23 cellular contexts compared by ENCODE assay signal in the genomic region with DNA sequence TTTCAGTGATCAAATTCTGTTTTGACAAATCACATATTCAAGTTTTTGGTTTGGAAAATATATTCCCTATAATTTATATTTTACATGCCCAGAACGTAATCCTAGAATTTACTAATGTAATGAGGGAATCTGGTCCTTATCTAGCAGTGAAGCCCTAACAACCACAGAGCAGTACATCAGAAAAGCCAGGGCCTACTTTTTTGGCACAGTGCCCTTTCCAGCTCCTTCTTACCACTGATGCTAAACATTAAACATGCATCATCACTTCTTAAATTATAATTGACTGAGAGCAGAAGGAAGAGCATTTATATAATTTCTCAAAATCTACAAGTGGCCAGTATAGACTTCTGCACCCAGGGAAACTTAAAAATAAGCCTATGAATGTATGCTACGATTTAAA.
"Had no signal": no experiment of that assay in that cellular context is flagged by ENCODE, and none has a peak within 500 bp of the region (broad histone marks: within the 10 kb centered on the region; RNA-seq: fewer than 3 reads in every experiment).

No MANE protein-coding gene starts in this region.

- ATAC-seq: activated CD8-positive, alpha-beta memory T cell treated with anti-CD3 and anti-CD28 coated beads, Interleukin-2, amount 10 ng/mL, durations not matched to agents 7 days and 5 days; activated CD8-positive, alpha-beta T cell treated with anti-CD3 and anti-CD28 coated beads for 36 hours; foreskin keratinocyte; left lung; natural killer cell; stimulated activated naive B cell treated with anti-CD40 and anti-IgM and Interleukin-4, amounts not matched to agents 10 μg/mL and 1 μg/mL and 100 μg/mL, for 72 hours had no signal

- H3K4me2 ChIP-seq: smooth muscle cell had no signal

- H3K9me3 ChIP-seq: left lung, sigmoid colon, testis, uterus had no signal

- H3K27ac ChIP-seq: foreskin keratinocyte, left lung, sigmoid colon, testis, uterus, WERI-Rb-1 had no signal

- FAIRE-seq: endometrium had no signal

- H3K36me3 ChIP-seq: uterus had no signal

- DNase-seq: activated CD4-positive, alpha-beta T cell treated with anti-CD3 and anti-CD28 coated beads, Interleukin-2, amount 10 ng/mL, durations not matched to agents 7 days and 5 days; activated CD4-positive, CD25-positive, alpha-beta regulatory T cell treated with anti-CD3 and anti-CD28 coated beads, Interleukin-2, amount 50 U/mL, for 72 hours; activated CD8-positive, alpha-beta memory T cell treated with anti-CD3 and anti-CD28 coated beads, Interleukin-2, amount 10 ng/mL, durations not matched to agents 7 days and 5 days; activated CD8-positive, alpha-beta T cell treated with anti-CD3 and anti-CD28 coated beads for 36 hours; activated gamma-delta T cell treated with Interleukin-2 at 50 U/mL for 16 hours; activated naive CD8-positive, alpha-beta T cell treated with anti-CD3 and anti-CD28 coated beads, Interleukin-2, amount 10 ng/mL, durations not matched to agents 7 days and 5 days; activated T-cell treated with anti-CD3 and anti-CD28 coated beads for 4 hours; amygdala; effector CD4-positive, alpha-beta T cell; foreskin keratinocyte; left lung; natural killer cell; retina; sigmoid colon; stimulated activated CD4-positive, alpha-beta T cell treated with anti-CD3 and anti-CD28 coated beads, Interleukin-2, amount 100 ng/mL, for 48 hours; stimulated activated CD8-positive, alpha-beta memory T cell treated with anti-CD3 and anti-CD28 coated beads, Interleukin-4, amount 100 ng/mL, for 48 hours; stimulated activated naive B cell treated with anti-CD40 and anti-IgM and Interleukin-4, amounts not matched to agents 10 μg/mL and 1 μg/mL and 100 μg/mL, for 72 hours; testis; trophoblast cell; uterus; WERI-Rb-1 had no signal

- H3K4me1 ChIP-seq: foreskin keratinocyte, sigmoid colon, testis, uterus had no signal

- H3K4me3 ChIP-seq: left lung, sigmoid colon, smooth muscle cell, testis, uterus had no signal
